Comparison of ENCODE assay signal across 20 cellular contexts in the genomic region with DNA sequence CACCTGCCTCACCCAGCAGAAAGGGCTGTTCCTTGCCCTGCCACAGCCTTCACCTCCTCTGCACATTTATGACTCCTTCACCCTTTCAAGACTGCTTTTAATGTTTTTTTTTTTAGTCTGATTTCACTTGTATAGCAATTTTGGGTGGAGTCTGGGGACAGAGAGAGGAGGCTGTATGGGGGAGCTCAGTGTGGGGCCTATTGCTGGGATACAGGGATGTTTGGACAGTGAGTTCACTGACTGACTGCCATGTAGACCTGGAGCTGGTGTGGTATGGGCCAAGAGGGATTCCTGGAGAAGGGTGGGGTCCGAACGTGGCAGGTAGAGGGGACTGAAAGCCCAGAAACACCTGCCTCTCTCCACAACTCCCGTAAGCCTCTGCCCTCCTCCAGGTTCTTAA. TPM values are rescaled to one million over a fixed set of nuclear protein-coding genes. Genes with fewer than 3 reads are reported as not detected.
DNase-seq lines count a peak whose midpoint lies in the region; FAIRE-seq and TF ChIP-seq lines count a peak whose summit lies in the region.
"Had no signal": no experiment of that assay in that cellular context is flagged by ENCODE, and none has a peak within 500 bp of the region (broad histone marks: within the 10 kb centered on the region; RNA-seq: fewer than 3 reads in every experiment).

No MANE protein-coding gene starts in this region.

- TF ChIP-seq POLR2A in H54 (IDR thresholded peaks at IDR 0.05; ENCODE audit: low read depth, low read length), result no peak

- H3K4me3 ChIP-seq in right atrium auricular region, result no peak overlapping the region
- H3K4me3 ChIP-seq: K562 had no signal

- POLR2A ChIA-PET in GM10248 (lab: Yijun Ruan, JAX), result no interaction called here

- H3K4me1 ChIP-seq in right atrium auricular region, result no peaks in the 10 kb centered on the region
- H3K4me1 ChIP-seq: Caco-2 had no signal

- H3K36me3 ChIP-seq in right atrium auricular region, result no peaks in the 10 kb centered on the region

- FAIRE-seq in H54 (lab: Jason Lieb, UNC), result no peak
- FAIRE-seq: HTR-8/SVneo, K562 had no signal

- intact Hi-C loops in cardiac septum (cut with DNase I), result no loop called here

- H3K9me3 ChIP-seq in right atrium auricular region, result no peaks in the 10 kb centered on the region
- H3K9me3 ChIP-seq: Caco-2 had no signal

- DNase-seq in cardiac septum (ENCODE audit: low spot score) (peak; percentile 14), right atrium auricular region (ENCODE audit: low spot score) (no peak), LoVo (ENCODE audit: low spot score) (peak; percentile 28), kidney glomerular epithelial cell (lab: John Stamatoyannopoulos, UW) (peak; percentile 26), H54 (ENCODE audit: insufficient read length, low spot score) (no peak), GM10248 (ENCODE audit: extremely low spot score) (no peak)
- no peak for DNase-seq in activated CD4-positive, alpha-beta T cell treated with anti-CD3 and anti-CD28 coated beads for 48 hours
- DNase-seq: 8988T; AML-193; Caco-2; CD4-positive, alpha-beta T cell; DMS153; DMS79; GDM1; IMR-90 had no signal

- no peaks in the 10 kb centered on the region for H3K27me3 ChIP-seq in right atrium auricular region

- TF ChIP-seq CTCF in right atrium auricular region (IDR thresholded peaks at IDR 0.05) (no peak), GM10248 (IDR thresholded peaks at IDR 0.05; ENCODE audit: control extremely low read depth, extremely low read depth, low read depth, missing control alignments) (no peak)

- H3K27ac ChIP-seq in right atrium auricular region, result no peak overlapping the region
- H3K27ac ChIP-seq: C4-2B had no signal

- CTCF ChIA-PET in GM10248 (lab: Yijun Ruan, JAX), result interaction anchor here (1.0 to 6.6 kb wide), 4 partner anchors 47 to 612 kb away, joined by 3 to 53 read pairs (median 10); no protein-coding TSS in a partner anchor

RNA-seq across cellular contexts. Expression of a gene that starts 1.9 kb away (rescaled TPM):
- total RNA-seq in cardiac septum (not detected), right atrium auricular region (not detected)
- total RNA-seq: Caco-2; CD4-positive, alpha-beta T cell; H4; IMR-90; K562 had no signal

RNA-seq across cellular contexts. Expression of a gene that starts 16.2 kb away (rescaled TPM):
- total RNA-seq in cardiac septum, result not detected
- under 1 TPM in 1 of 2 donors, not detected in 1; 0.28 TPM for total RNA-seq in right atrium auricular region
- total RNA-seq: Caco-2; CD4-positive, alpha-beta T cell; Daoy; H4; IMR-90; K562 had no signal

RNA-seq across cellular contexts. Expression of a gene that starts 36.9 kb away (rescaled TPM):
- total RNA-seq in cardiac septum, result not detected
- not detected for total RNA-seq in right atrium auricular region
- total RNA-seq: Caco-2; CD4-positive, alpha-beta T cell; Daoy; H4; IMR-90; K562 had no signal

RNA-seq across cellular contexts. Expression of a gene that starts 48.0 kb away (rescaled TPM):
- total RNA-seq in cardiac septum, result not detected
- not detected for total RNA-seq in right atrium auricular region
- total RNA-seq: Caco-2; CD4-positive, alpha-beta T cell; Daoy; H4; IMR-90; K562 had no signal

Comparison
In these comparisons a context has a peak if more than half of its experiments do, and no peak if none do; other contexts are left out.
1. DNase-seq: peak in cardiac septum (single experiment), LoVo (single experiment) and kidney glomerular epithelial cell (single experiment); none in right atrium auricular region (single experiment), H54 (single experiment), activated CD4-positive, alpha-beta T cell treated with anti-CD3 and anti-CD28 coated beads for 48 hours (single experiment) and GM10248 (single experiment).